Comparison of ENCODE assay signal across 8 cellular contexts in genomic region chr15:85407421-85408269, GRCh38. TPM values are rescaled to one million over a fixed set of nuclear protein-coding genes. Genes with fewer than 3 reads are reported as not detected.
DNase-seq lines count a peak whose midpoint lies in the region; ATAC-seq, FAIRE-seq and TF ChIP-seq lines count a peak whose summit lies in the region.

No MANE protein-coding gene starts in this region.

- peak in 3 of 4 donors; percentile 2 to 92 (median 21) for TF ChIP-seq EP300 in upper lobe of left lung (IDR thresholded peaks at IDR 0.05)

- H3K36me3 ChIP-seq in upper lobe of left lung = no peaks in the 10 kb centered on the region

- no peak for DNase-seq in GM18507 (ENCODE audit: extremely low spot score, insufficient read length, low read depth)
- peak; percentile 84 for DNase-seq in HFFc6
- peak; percentile 95 for DNase-seq in NCI-H226
- DNase-seq in kidney tubule cell (ENCODE audit: low spot score) = peak; percentile 86
- DNase-seq in upper lobe of left lung = peak in 1 of 2 donors; percentile 67
- DNase-seq in NCI-H187 treated with DMSO at 0.1 percent for 48 hours (lab: John Stamatoyannopoulos, UW) = no peak
- DNase-seq in HUDEP-2 (lab: John Stamatoyannopoulos, UW; ENCODE audit: unreplicated experiment in 76 of 76) = no peak

- H3K9me3 ChIP-seq in upper lobe of left lung = no peaks in the 10 kb centered on the region

- H3K4me1 Mint-ChIP-seq in HFFc6 (ENCODE audit: low read depth) = peaks cover 88% of the 10 kb centered on the region
- peaks cover 86% of the 10 kb centered on the region for H3K4me1 Mint-ChIP-seq in activated naive CD8-positive, alpha-beta T cell (ENCODE audit: low read depth)

- peak overlapping the region; percentile 44 for H3K4me3 Mint-ChIP-seq in HFFc6
- peak overlapping the region; percentile 80 for H3K4me3 Mint-ChIP-seq in activated naive CD8-positive, alpha-beta T cell

- no peaks in the 10 kb centered on the region; the same call in 1 of the 2 replicates for H3K27me3 Mint-ChIP-seq in HFFc6 (ENCODE audit: insufficient read depth)
- no peaks in the 10 kb centered on the region for H3K27me3 Mint-ChIP-seq in activated naive CD8-positive, alpha-beta T cell

- peaks cover 48 to 61% (median 59%) of the 10 kb centered on the region in 4 donors for H3K4me1 ChIP-seq in upper lobe of left lung

- TF ChIP-seq CTCF in HFFc6 (IDR thresholded peaks at IDR 0.05) (no peak), upper lobe of left lung (IDR thresholded peaks at IDR 0.05) (no peak)

- peak overlapping the region; percentile 84 for H3K27ac Mint-ChIP-seq in HFFc6
- H3K27ac Mint-ChIP-seq in activated naive CD8-positive, alpha-beta T cell = peak overlapping the region; percentile 99

- no peak for TF ChIP-seq POLR2A in upper lobe of left lung (IDR thresholded peaks at IDR 0.05)

- 85 to 87% methylated on average over 6 of the region's 6 CpGs for WGBS in upper lobe of left lung, 2 donors

- ATAC-seq in upper lobe of left lung (ENCODE audit: low FRiP score in 2 of 2) = peak; percentile 71 to 75

- peak overlapping the region; percentile 44 to 74 (median 69) for H3K27ac ChIP-seq in upper lobe of left lung

- H3K36me3 Mint-ChIP-seq in HFFc6 (ENCODE audit: low read depth) = peaks cover 12% of the 10 kb centered on the region; the same call in 1 of the 2 replicates
- peaks cover 9% of the 10 kb centered on the region for H3K36me3 Mint-ChIP-seq in activated naive CD8-positive, alpha-beta T cell

- FAIRE-seq in GM18507 (lab: Jason Lieb, UNC) = peak; percentile 56

- H3K9me3 Mint-ChIP-seq in HFFc6 = no peaks in the 10 kb centered on the region
- H3K9me3 Mint-ChIP-seq in activated naive CD8-positive, alpha-beta T cell (ENCODE audit: low read depth) = peaks cover 5% of the 10 kb centered on the region

- peak overlapping the region in 1 of 4 donors; percentile 8 for H3K4me3 ChIP-seq in upper lobe of left lung

- H3K27me3 ChIP-seq in upper lobe of left lung = no peaks in the 10 kb centered on the region

RNA-seq across cellular contexts. Expression of gene AKAP13, which starts 27.2 kb away (rescaled TPM):
- 10 to 100 TPM; 29.0 to 51.3 (median 35.6) TPM for total RNA-seq in HFFc6 (2021; fragmentation: NEBNext Ultra II Directional; extraction: Animal tissue kit (Norgen Biotek cat#: 25700))
- total RNA-seq in upper lobe of left lung = 1,000 to 10,000 TPM in 1 of 6 donors, 100 to 1,000 TPM in 5; 329 to 1,278 (median 748) TPM

Comparison
In these comparisons a context has a peak if more than half of its experiments do, and no peak if none do; other contexts are left out.
1. DNase-seq: peak in HFFc6 (single experiment), NCI-H226 (single experiment) and kidney tubule cell (single experiment); none in GM18507 (single experiment), NCI-H187 treated with DMSO at 0.1 percent for 48 hours (single experiment) and HUDEP-2 (0 of 76).
2. RNA of gene AKAP13, which starts 27.2 kb away (total RNA-seq): 329 to 1,278 TPM in upper lobe of left lung; 29.0 to 51.3 TPM in HFFc6; every median in the first group is over 4 times any median in the second.